Comparison of ENCODE assay signal across 8 cellular contexts in genomic region chr6:29942275-29943052, GRCh38. TPM values are rescaled to one million over a fixed set of nuclear protein-coding genes. Genes with fewer than 3 reads are reported as not detected.
DNase-seq lines count a peak whose midpoint lies in the region; ATAC-seq and TF ChIP-seq lines count a peak whose summit lies in the region.

HLA-A (plus strand) TSS chr6:29942532; CDS start chr6:29942554, 22 bp downstream.

- CTCF ChIA-PET in activated CD4-positive, alpha-beta memory T cell treated with anti-CD3 and anti-CD28 coated beads for 36 hours (lab: Charles Lee), result interaction anchor here (0.9 kb wide), 1 partner anchor 94 kb away, joined by 4 read pairs; no protein-coding TSS in a partner anchor

- H3K27ac Mint-ChIP-seq in CD14-positive monocyte, result peak within 1 kb of the TSS; percentile 100
- H3K27ac Mint-ChIP-seq in activated CD4-positive, alpha-beta memory T cell treated with anti-CD3 and anti-CD28 coated beads for 36 hours, result peak within 1 kb of the TSS; percentile 98

- peaks cover 0 to 5% (median 5%) of the 10 kb centered on the region in 3 donors for H3K27me3 Mint-ChIP-seq in CD14-positive monocyte (ENCODE audit: low read depth in 3 of 3)
- peaks cover 2% of the 10 kb centered on the region for H3K27me3 Mint-ChIP-seq in activated CD4-positive, alpha-beta memory T cell treated with anti-CD3 and anti-CD28 coated beads for 36 hours

- H3K4me3 ChIP-seq in dorsolateral prefrontal cortex (peak within 1 kb of the TSS; percentile 38 to 85 (median 61)), liver (ENCODE audit: low read depth in 1 of 3, low read length in 3 of 3) (peak within 1 kb of the TSS; percentile 62 to 70 (median 68))

- intact Hi-C loops in CD14-positive monocyte (cut with micrococcal nuclease) (loop anchor here in 1 of 2 donors (10.0 kb wide), 1 partner anchor 218 kb away; the partner anchor contains the start of gene HLA-F), dorsolateral prefrontal cortex (cut with DNase I) (no loop called here)
- intact Hi-C loops in activated CD4-positive, alpha-beta memory T cell treated with anti-CD3 and anti-CD28 coated beads for 36 hours (cut with micrococcal nuclease), result loop anchor here (1.0 to 5.0 kb wide), 4 partner anchors 15 to 118 kb away; partner anchors contain the start of gene POLR1H

- peak within 1 kb of the TSS; percentile 89 to 97 for H3K4me3 Mint-ChIP-seq in CD14-positive monocyte
- peak within 1 kb of the TSS; percentile 89 for H3K4me3 Mint-ChIP-seq in activated CD4-positive, alpha-beta memory T cell treated with anti-CD3 and anti-CD28 coated beads for 36 hours

- no peaks in the 10 kb centered on the region for H3K9me3 ChIP-seq in liver (ENCODE audit: control insufficient read depth in 4 of 4, low read length in 3 of 4)

- TF ChIP-seq CTCF in CD14-positive monocyte (IDR thresholded peaks at IDR 0.05) (no peak), dorsolateral prefrontal cortex (IDR thresholded peaks at IDR 0.05 in 54 of 56, conservative IDR thresholded peaks at IDR 0.05 in 2 of 56; ENCODE audit: low read depth in 1 of 56, partially characterized antibody in 56 of 56) (peak in 1 of 56 donors; percentile 5), liver (IDR thresholded peaks at IDR 0.05; ENCODE audit: low read depth, low read length, missing input control) (no peak)

- H3K36me3 ChIP-seq in liver (ENCODE audit: control insufficient read depth in 4 of 4, insufficient read depth in 3 of 4, low read depth in 1 of 4, low read length in 3 of 4), result peaks cover 2 to 9% (median 7%) of the 10 kb centered on the region in 4 donors

- peaks cover 0 to 17% (median 4%) of the 10 kb centered on the region in 4 donors for H3K4me1 ChIP-seq in liver (ENCODE audit: control insufficient read depth in 4 of 4, insufficient read depth in 4 of 4, low read length in 3 of 4)

- H3K9ac ChIP-seq in liver (ENCODE audit: low read depth in 1 of 2, low read length in 2 of 2), result peak within 1 kb of the TSS; percentile 82 to 99

- H3K9me3 Mint-ChIP-seq in CD14-positive monocyte, result peaks cover 0 to 5% (median 0%) of the 10 kb centered on the region in 7 donors
- H3K9me3 Mint-ChIP-seq in activated CD4-positive, alpha-beta memory T cell treated with anti-CD3 and anti-CD28 coated beads for 36 hours, result no peaks in the 10 kb centered on the region

- H3K27ac ChIP-seq in dorsolateral prefrontal cortex (peak within 1 kb of the TSS in 54 of 59 donors; percentile 30 to 92 (median 75)), liver (ENCODE audit: low read depth in 1 of 2, low read length in 2 of 2) (peak within 1 kb of the TSS; percentile 74 to 86)

- ATAC-seq in GM19397 (IDR thresholded peaks at IDR 0.05; ENCODE audit: unreplicated experiment) (peak; percentile 87), HG03565 (IDR thresholded peaks at IDR 0.05; ENCODE audit: unreplicated experiment) (peak; percentile 73)

- peak; percentile 96 for DNase-seq in CD14-positive monocyte (ENCODE audit: low spot score)
- DNase-seq in NCI-H774 (lab: John Stamatoyannopoulos, UW), result peak; percentile 85
- peak; percentile 96 for DNase-seq in activated CD4-positive, alpha-beta memory T cell treated with anti-CD3 and anti-CD28 coated beads for 36 hours
- peak; percentile 64 to 94 (median 90) for DNase-seq in dorsolateral prefrontal cortex
- peak; percentile 88 for DNase-seq in stimulated activated CD4-positive, alpha-beta T cell treated with anti-CD3 and anti-CD28 coated beads, Interleukin-4, amount 100 ng/mL, for 1 hour

- H3K36me3 Mint-ChIP-seq in CD14-positive monocyte, result peaks cover 43 to 44% of the 10 kb centered on the region in 2 donors
- H3K36me3 Mint-ChIP-seq in activated CD4-positive, alpha-beta memory T cell treated with anti-CD3 and anti-CD28 coated beads for 36 hours, result peaks cover 46% of the 10 kb centered on the region

- H3K27me3 ChIP-seq in dorsolateral prefrontal cortex (no peaks in the 10 kb centered on the region), liver (ENCODE audit: control insufficient read depth in 4 of 4, insufficient read depth in 4 of 4, low read length in 3 of 4) (no peaks in the 10 kb centered on the region)

- TF ChIP-seq RAD21 in liver (IDR thresholded peaks at IDR 0.05), result peak; percentile 23 to 24

- peaks cover 67% of the 10 kb centered on the region for H3K4me1 Mint-ChIP-seq in CD14-positive monocyte
- peaks cover 51% of the 10 kb centered on the region for H3K4me1 Mint-ChIP-seq in activated CD4-positive, alpha-beta memory T cell treated with anti-CD3 and anti-CD28 coated beads for 36 hours (ENCODE audit: low read depth)

- POLR2A ChIA-PET in activated CD4-positive, alpha-beta memory T cell treated with anti-CD3 and anti-CD28 coated beads for 36 hours (lab: Charles Lee), result interaction anchor here (0.9 to 1.1 kb wide), 4 partner anchors 17 to 237 kb away, joined by 3 to 4 read pairs (median 3); no protein-coding TSS in a partner anchor

- under 1% methylated on average over 68 of the region's 68 CpGs for WGBS in liver

TF ChIP-seq in liver, 16 proteins besides CTCF, POLR2A, EP300 and RAD21:
- TF ChIP-seq HNF4G (IDR thresholded peaks at IDR 0.05) (no peak), ZBTB33 (IDR thresholded peaks at IDR 0.05) (no peak), FOXA1 (IDR thresholded peaks at IDR 0.05) (no peak), REST (IDR thresholded peaks at IDR 0.05) (peak; percentile 64), YY1 (IDR thresholded peaks at IDR 0.05) (peak; percentile 56), HNF4A (conservative IDR thresholded peaks at IDR 0.05) (peak; percentile 9 to 26), NR2F2 (IDR thresholded peaks at IDR 0.05) (no peak), EGR1 (IDR thresholded peaks at IDR 0.05; ENCODE audit: low read depth in 2 of 2) (no peak), MAX (IDR thresholded peaks at IDR 0.05) (no peak), GABPA (IDR thresholded peaks at IDR 0.05 in 1 of 2, conservative IDR thresholded peaks at IDR 0.05 in 1 of 2) (no peak), TAF1 (conservative IDR thresholded peaks at IDR 0.05) (peak; percentile 96), JUND (IDR thresholded peaks at IDR 0.05) (no peak), FOXA2 (IDR thresholded peaks at IDR 0.05) (no peak), RXRA (IDR thresholded peaks at IDR 0.05) (peak in 1 of 2 donors; percentile 10), SP1 (IDR thresholded peaks at IDR 0.05) (peak; percentile 36), ATF3 (IDR thresholded peaks at IDR 0.05) (no peak)

RNA-seq across cellular contexts. Expression of gene HLA-A, which starts in this region (rescaled TPM):
- polyA plus RNA-seq in CD14-positive monocyte (1,000 to 10,000 TPM; 1,518 to 2,788 TPM), liver (100 to 1,000 TPM; 256 to 321 TPM)
- 1,000 to 10,000 TPM; 1,413 to 1,470 TPM for total RNA-seq in activated CD4-positive, alpha-beta memory T cell treated with anti-CD3 and anti-CD28 coated beads for 36 hours
- total RNA-seq in dorsolateral prefrontal cortex (100 to 1,000 TPM in 84 of 120 experiments, 10 to 100 TPM in 36; 40.9 to 370 (median 124) TPM), liver (100 to 1,000 TPM; 145 to 191 TPM)

Comparison
In these comparisons a context has a peak if more than half of its experiments do, and no peak if none do; other contexts are left out.
1. Peak in every context shown above with its lines: DNase-seq, ATAC-seq, H3K4me3 ChIP-seq and H3K27ac ChIP-seq.
2. RNA of gene HLA-A (polyA plus RNA-seq): 1,518 to 2,788 TPM in CD14-positive monocyte; 256 to 321 TPM in liver; every median in the first group is over 4 times any median in the second.